In genomic region chr7:158393926-158394625, GRCh38 we compare ENCODE assay signal across 25 cellular contexts.
A peak's percentile ranks its signal among the peaks of the same experiment; 100 is the strongest.
DNase-seq lines count a peak whose midpoint lies in the region; ATAC-seq, FAIRE-seq and TF ChIP-seq lines count a peak whose summit lies in the region.
"Had no signal": no experiment of that assay in that cellular context is flagged by ENCODE, and none has a peak within 500 bp of the region (broad histone marks: within the 10 kb centered on the region; RNA-seq: fewer than 3 reads in every experiment).

No MANE protein-coding gene starts in this region.

- no peak overlapping the region for H4K91ac ChIP-seq in H1 (replicated peaks; ENCODE audit: insufficient read length, low read length)
- no peak overlapping the region for H4K91ac ChIP-seq in neuronal stem cell (ENCODE audit: low read depth, low read length, poor library complexity)

- H3K4me1 ChIP-seq in HEK293 (ENCODE audit: control insufficient read depth, insufficient read depth, low read length) (no peaks in the 10 kb centered on the region), H1 (replicated peaks in 1 of 4; ENCODE audit: control insufficient read depth in 3 of 4, insufficient read depth in 4 of 4, low read length in 3 of 4) (peaks cover 0 to 9% (median 4%) of the 10 kb centered on the region in 4 experiments; a peak in 3 of 7 replicates), neuronal stem cell (ENCODE audit: control insufficient read depth in 2 of 2, insufficient read depth in 1 of 2, low read depth in 1 of 2, low read length in 2 of 2) (peaks cover 0 to 2% of the 10 kb centered on the region in 2 donors)
- H3K4me1 ChIP-seq: BE2C, HAP-1 had no signal

- no peak overlapping the region for H2AFZ ChIP-seq in H1 (ENCODE audit: low read length)
- no peak overlapping the region for H2AFZ ChIP-seq in neuronal stem cell (ENCODE audit: low read length)

- H2AK5ac ChIP-seq in H1 (ENCODE audit: low read depth, low read length) (no peak overlapping the region), neuronal stem cell (ENCODE audit: low read depth, low read length) (peak overlapping the region; percentile 82)

- TF ChIP-seq CTCF in HEK293 (tag by site-specific recombination; IDR thresholded peaks at IDR 0.05) = no peak
- no peak for TF ChIP-seq CTCF in H1 (IDR thresholded peaks at IDR 0.05; ENCODE audit: control extremely low read depth in 1 of 3, insufficient read depth in 1 of 3, low read depth in 1 of 3, low read length in 3 of 3)
- no peak for TF ChIP-seq CTCF in coronary artery (IDR thresholded peaks at IDR 0.05)

- no peak for FAIRE-seq in H1 (lab: Jason Lieb, UNC)
- FAIRE-seq: A549, D721Med, GM12878, H54 had no signal

- no peak overlapping the region for H3K4me2 ChIP-seq in H1 (ENCODE audit: insufficient read depth in 1 of 2, low read depth in 2 of 2, low read length in 2 of 2)
- no peak overlapping the region for H3K4me2 ChIP-seq in neuronal stem cell (ENCODE audit: insufficient read depth, low read length, poor library complexity, severe bottlenecking)
- H3K4me2 ChIP-seq: BLaER1 treated with 17β-estradiol and CSF1 and Interleukin-3, amounts not matched to agents 10 nM and 100 nM had no signal

- no peaks in the 10 kb centered on the region for H3K27me3 ChIP-seq in H1 (replicated peaks in 1 of 4; ENCODE audit: control insufficient read depth in 3 of 4, extremely low read depth in 1 of 4, insufficient read depth in 3 of 4, low read length in 3 of 4)
- no peaks in the 10 kb centered on the region for H3K27me3 ChIP-seq in neuronal stem cell (ENCODE audit: control insufficient read depth in 3 of 3, insufficient read depth in 3 of 3, low read depth in 1 of 3, low read length in 3 of 3)
- H3K27me3 ChIP-seq: BE2C; BLaER1 treated with 17β-estradiol and CSF1 and Interleukin-3, amounts not matched to agents 10 nM and 100 nM had no signal

- peaks cover 6% of the 10 kb centered on the region for H3K9me3 Mint-ChIP-seq in stimulated activated memory B cell treated with anti-CD40 and anti-IgM and Interleukin-4, amounts not matched to agents 10 μg/mL and 1 μg/mL and 100 μg/mL, for 72 hours

- no peak overlapping the region for H2BK12ac ChIP-seq in H1 (ENCODE audit: low read depth, low read length)
- no peak overlapping the region for H2BK12ac ChIP-seq in neuronal stem cell (ENCODE audit: low read length)

- H2BK120ac ChIP-seq in H1 (replicated peaks; ENCODE audit: low read depth, low read length) (no peak overlapping the region), neuronal stem cell (ENCODE audit: low read depth, low read length) (peak overlapping the region; percentile 85)

- 90% methylated on average over 11 of the region's 16 CpGs; no CpG with 5 or more reads in 1 of the 2 experiments for WGBS in H1 (ENCODE audit: extremely low coverage in 1 of 2, insufficient coverage in 1 of 2, insufficient read length in 1 of 2, insufficient replicate concordance in 2 of 2, low coverage in 1 of 2, low lambda C conversion rate in 2 of 2, missing lambda C conversion rate in 1 of 2), 2 experiments
- WGBS in neuronal stem cell (ENCODE audit: extremely low coverage in 2 of 2, insufficient read length in 2 of 2, insufficient replicate concordance in 1 of 2), 2 donors = no CpG with 5 or more reads among the region's 16 CpGs

- H3K4me3 ChIP-seq in HEK293 (ENCODE audit: low read depth, low read length) (no peak overlapping the region), H1 (ENCODE audit: extremely low read depth in 1 of 4, insufficient read depth in 2 of 4, low read depth in 3 of 4, low read length in 4 of 4) (no peak overlapping the region), neuronal stem cell (ENCODE audit: low read length in 2 of 2) (no peak overlapping the region), coronary artery (no peak overlapping the region)
- H3K4me3 ChIP-seq: A549; BLaER1 treated with 17β-estradiol and CSF1 and Interleukin-3, amounts not matched to agents 10 nM and 100 nM; GM12878; GM23338; HAP-1 had no signal

- H3K79me1 ChIP-seq in H1 (ENCODE audit: low read depth, low read length) (no peaks in the 10 kb centered on the region), neuronal stem cell (ENCODE audit: low read depth, low read length) (no peaks in the 10 kb centered on the region)

- no peak overlapping the region for H2BK20ac ChIP-seq in H1 (ENCODE audit: low read length)

- no peak overlapping the region for H3K4ac ChIP-seq in H1 (replicated peaks; ENCODE audit: insufficient read length, low read depth, low read length)
- H3K4ac ChIP-seq in neuronal stem cell (ENCODE audit: low read length) = no peak overlapping the region

- H3K36me3 ChIP-seq in HEK293 (ENCODE audit: control insufficient read depth in 2 of 2, insufficient read depth in 1 of 2, low read length in 2 of 2) = no peaks in the 10 kb centered on the region
- H3K36me3 ChIP-seq in H1 (ENCODE audit: control insufficient read depth in 2 of 4, insufficient read depth in 4 of 4, low read length in 3 of 4) = no peaks in the 10 kb centered on the region
- H3K36me3 ChIP-seq in neuronal stem cell (replicated peaks in 1 of 2; ENCODE audit: control insufficient read depth in 2 of 2, insufficient read depth in 2 of 2, low read length in 2 of 2) = no peaks in the 10 kb centered on the region
- H3K36me3 ChIP-seq: BE2C; BLaER1 treated with 17β-estradiol and CSF1 and Interleukin-3, amounts not matched to agents 10 nM and 100 nM; HAP-1 had no signal

- DNase-seq in H1 (ENCODE audit: low read depth in 1 of 2, low spot score in 2 of 2) = no peak
- no peak for DNase-seq in neuronal stem cell (ENCODE audit: low spot score)
- DNase-seq in retina = no peak
- no peak for DNase-seq in iPS-NIHi7 (ENCODE audit: extremely low spot score)
- no peak for DNase-seq in NCI-H510A treated with DMSO at 0.1 percent for 48 hours (lab: John Stamatoyannopoulos, UW)
- no peak for DNase-seq in coronary artery (ENCODE audit: low spot score)
- DNase-seq: ACHN; AML-193; BE2C; CD8-positive, alpha-beta memory T cell; DMS 273 treated with DMSO at 0.1 percent for 48 hours; DMS79; EL; GDM1 had no signal

- TF ChIP-seq EP300 in H1 (IDR thresholded peaks at IDR 0.05; ENCODE audit: borderline replicate concordance in 1 of 2, low read depth in 2 of 2, low read length in 2 of 2) = no peak

- H3K27ac Mint-ChIP-seq in stimulated activated memory B cell treated with anti-CD40 and anti-IgM and Interleukin-4, amounts not matched to agents 10 μg/mL and 1 μg/mL and 100 μg/mL, for 72 hours = no peak overlapping the region
- H3K27ac Mint-ChIP-seq: CD14-positive monocyte; CD4-positive, alpha-beta T cell; GM23338 had no signal

- H3K4me1 Mint-ChIP-seq in stimulated activated memory B cell treated with anti-CD40 and anti-IgM and Interleukin-4, amounts not matched to agents 10 μg/mL and 1 μg/mL and 100 μg/mL, for 72 hours = no peaks in the 10 kb centered on the region
- H3K4me1 Mint-ChIP-seq: CD14-positive monocyte; CD8-positive, alpha-beta memory T cell had no signal

- H3K27ac ChIP-seq in HEK293 (ENCODE audit: extremely low read depth, low read depth, low read length) (no peak overlapping the region), H1 (ENCODE audit: low read depth, low read length) (no peak overlapping the region), neuronal stem cell (replicated peaks; ENCODE audit: low read length) (no peak overlapping the region), coronary artery (no peak overlapping the region)
- H3K27ac ChIP-seq: BLaER1 treated with 17β-estradiol and CSF1 and Interleukin-3, amounts not matched to agents 10 nM and 100 nM had no signal

- ATAC-seq in stimulated activated memory B cell treated with anti-CD40 and anti-IgM and Interleukin-4, amounts not matched to agents 10 μg/mL and 1 μg/mL and 100 μg/mL, for 72 hours = peak; percentile 9
- ATAC-seq: GM12878 had no signal

- no peak overlapping the region for H3K56ac ChIP-seq in H1 (replicated peaks; ENCODE audit: insufficient read length, low read depth, low read length)

- H3K4me3 Mint-ChIP-seq in stimulated activated memory B cell treated with anti-CD40 and anti-IgM and Interleukin-4, amounts not matched to agents 10 μg/mL and 1 μg/mL and 100 μg/mL, for 72 hours = no peak overlapping the region
- H3K4me3 Mint-ChIP-seq: CD14-positive monocyte; CD4-positive, alpha-beta T cell; CD8-positive, alpha-beta memory T cell; GM23338 had no signal

- H4K8ac ChIP-seq in H1 (ENCODE audit: extremely low read depth, insufficient read depth, low read length) (peak overlapping the region; percentile 57; the same call in 1 of the 2 replicates), neuronal stem cell (ENCODE audit: low read depth, low read length) (no peak overlapping the region)

- peak overlapping the region; percentile 29; the same call in 1 of the 2 replicates for H2BK15ac ChIP-seq in H1 (ENCODE audit: low read length)
- peak overlapping the region; percentile 93 for H2BK15ac ChIP-seq in neuronal stem cell (ENCODE audit: low read length)

- H4K20me1 ChIP-seq in H1 (replicated peaks in 1 of 2; ENCODE audit: control insufficient read depth in 1 of 2, insufficient read depth in 2 of 2, low read length in 2 of 2) = no peaks in the 10 kb centered on the region
- H4K20me1 ChIP-seq: BLaER1 treated with 17β-estradiol and CSF1 and Interleukin-3, amounts not matched to agents 10 nM and 100 nM had no signal

- H3K14ac ChIP-seq in H1 (ENCODE audit: insufficient read length) (no peak overlapping the region), neuronal stem cell (ENCODE audit: low read length) (peak overlapping the region; percentile 58)

- CTCF ChIA-PET in HEK293 (lab: Yijun Ruan, JAX) = interaction anchor here (0.6 to 1.0 kb wide), 3 partner anchors 9 to 1049 kb away, joined by 3 to 4 read pairs (median 3); no protein-coding TSS in a partner anchor
- CTCF ChIA-PET in H1 (lab: Charles Lee; ENCODE audit: partially characterized antibody) = interaction anchor here (1.1 kb wide), 1 partner anchor 30 kb away, joined by 4 read pairs; no protein-coding TSS in a partner anchor

- H3K9ac ChIP-seq in H1 (replicated peaks in 1 of 4; ENCODE audit: extremely low read depth in 1 of 4, low read depth in 3 of 4, low read length in 3 of 4) (no peak overlapping the region), neuronal stem cell (ENCODE audit: low read depth, low read length, poor library complexity) (peak overlapping the region; percentile 5)
- H3K9ac ChIP-seq: BLaER1 treated with 17β-estradiol and CSF1 and Interleukin-3, amounts not matched to agents 10 nM and 100 nM had no signal

- H2BK5ac ChIP-seq in H1 (ENCODE audit: low read depth, low read length) (0 out of 2 replicates have a peak overlapping the region, but pooled peaks have one; percentile 35), neuronal stem cell (ENCODE audit: low read length) (no peak overlapping the region)

- H3K23me2 ChIP-seq in H1 (ENCODE audit: low read depth, low read length) = no peaks in the 10 kb centered on the region

- H3K79me2 ChIP-seq in H1 (ENCODE audit: control insufficient read depth in 1 of 2, insufficient read depth in 2 of 2, low read length in 2 of 2) = no peaks in the 10 kb centered on the region

- H3K18ac ChIP-seq in H1 (ENCODE audit: extremely low read depth, low read length) (no peak overlapping the region), neuronal stem cell (ENCODE audit: low read length) (peak overlapping the region; percentile 6)

- H3K9me3 ChIP-seq in HEK293 (ENCODE audit: control insufficient read depth, insufficient read depth, low read depth, low read length) = no peaks in the 10 kb centered on the region
- no peaks in the 10 kb centered on the region; a peak in 1 of 4 replicates for H3K9me3 ChIP-seq in H1 (ENCODE audit: insufficient read depth in 2 of 2, low read depth in 1 of 2, low read length in 1 of 2)
- peaks cover 0 to 2% of the 10 kb centered on the region in 2 donors for H3K9me3 ChIP-seq in neuronal stem cell (replicated peaks in 1 of 2; ENCODE audit: control insufficient read depth in 2 of 2, insufficient read depth in 1 of 2, low read depth in 1 of 2, low read length in 2 of 2)
- H3K9me3 ChIP-seq: BE2C had no signal

- POLR2A ChIA-PET in HEK293 (lab: Yijun Ruan, JAX) (no interaction called here), H1 (lab: Charles Lee; ENCODE audit: partially characterized antibody) (no interaction called here)

- TF ChIP-seq RAD21 in H1 (IDR thresholded peaks at IDR 0.05 in 1 of 2, conservative IDR thresholded peaks at IDR 0.05 in 1 of 2; ENCODE audit: low read depth in 2 of 2, low read length in 2 of 2) = no peak

- no peaks in the 10 kb centered on the region for H3K27me3 Mint-ChIP-seq in stimulated activated memory B cell treated with anti-CD40 and anti-IgM and Interleukin-4, amounts not matched to agents 10 μg/mL and 1 μg/mL and 100 μg/mL, for 72 hours
- H3K27me3 Mint-ChIP-seq: CD4-positive, alpha-beta T cell; CD8-positive, alpha-beta memory T cell had no signal

- H3K23ac ChIP-seq in H1 (ENCODE audit: insufficient read length) (no peak overlapping the region), neuronal stem cell (ENCODE audit: low read depth, low read length, poor library complexity) (peak overlapping the region; percentile 80)

- H3K36me3 Mint-ChIP-seq in stimulated activated memory B cell treated with anti-CD40 and anti-IgM and Interleukin-4, amounts not matched to agents 10 μg/mL and 1 μg/mL and 100 μg/mL, for 72 hours = no peaks in the 10 kb centered on the region
- H3K36me3 Mint-ChIP-seq: CD14-positive monocyte; CD8-positive, alpha-beta memory T cell had no signal

- no peak for TF ChIP-seq POLR2A in H1 (IDR thresholded peaks at IDR 0.05; ENCODE audit: control extremely low read depth in 1 of 2, low read depth in 2 of 2, low read length in 2 of 2)

- H4K5ac ChIP-seq in H1 (ENCODE audit: insufficient read length, low read depth, low read length) = no peak overlapping the region
